Comparison of ENCODE assay signal across 9 cellular contexts in genomic region chr4:53702334-53703266, GRCh38.
DNase-seq lines count a peak whose midpoint lies in the region; TF ChIP-seq lines count a peak whose summit lies in the region.
"Had no signal": no experiment of that assay in that cellular context is flagged by ENCODE, and none has a peak within 500 bp of the region (broad histone marks: within the 10 kb centered on the region; RNA-seq: fewer than 3 reads in every experiment).

No MANE protein-coding gene starts in this region.

- peak; percentile 27 for TF ChIP-seq CTCF in epithelial cell of proximal tubule (conservative IDR thresholded peaks at IDR 0.05; ENCODE audit: low read depth, low read length)

- H3K27ac ChIP-seq in mucosa of rectum (ENCODE audit: low read depth in 2 of 2, low read length in 2 of 2) (peak overlapping the region; percentile 65 to 78), urinary bladder (ENCODE audit: low read depth) (peak overlapping the region; percentile 43)
- H3K27ac ChIP-seq: HL-60 had no signal

- DNase-seq in activated naive CD4-positive, alpha-beta T cell treated with anti-CD3 and anti-CD28 coated beads, Interleukin-2, amount 10 ng/mL, durations not matched to agents 7 days and 5 days, result peak; percentile 34
- no peak for DNase-seq in activated naive CD4-positive, alpha-beta T cell treated with anti-CD3 and anti-CD28 coated beads for 36 hours
- peak; percentile 42 for DNase-seq in HEK293T (ENCODE audit: extremely low spot score)
- DNase-seq in MG63, result peak; percentile 100
- peak; percentile 58 for DNase-seq in SK-N-DZ (ENCODE audit: low spot score)
- DNase-seq in epithelial cell of proximal tubule (ENCODE audit: low read depth), result no peak

- H3K9me3 ChIP-seq in MG63, result peaks cover 3% of the 10 kb centered on the region; the same call in 1 of the 2 replicates
- no peaks in the 10 kb centered on the region for H3K9me3 ChIP-seq in mucosa of rectum (ENCODE audit: control insufficient read depth in 2 of 2, low read length in 2 of 2)

- peak overlapping the region; percentile 7 for H3K4me3 ChIP-seq in MG63
- H3K4me3 ChIP-seq in epithelial cell of proximal tubule (ENCODE audit: low read depth, low read length), result peak overlapping the region; percentile 30
- H3K4me3 ChIP-seq in mucosa of rectum (ENCODE audit: low read length in 2 of 2), result peak overlapping the region; percentile 9 to 58
- H3K4me3 ChIP-seq in urinary bladder (ENCODE audit: low read depth, low read length), result no peak overlapping the region

- peaks cover 11% of the 10 kb centered on the region for H3K4me1 Mint-ChIP-seq in activated naive CD4-positive, alpha-beta T cell treated with anti-CD3 and anti-CD28 coated beads, Interleukin-2, amount 10 ng/mL, durations not matched to agents 7 days and 5 days
- peaks cover 12% of the 10 kb centered on the region for H3K4me1 Mint-ChIP-seq in activated naive CD4-positive, alpha-beta T cell treated with anti-CD3 and anti-CD28 coated beads for 36 hours (ENCODE audit: low read depth)

- H3K4me1 ChIP-seq in mucosa of rectum (ENCODE audit: control insufficient read depth in 2 of 2, insufficient read depth in 2 of 2, low read length in 2 of 2), result peaks cover 15 to 16% of the 10 kb centered on the region in 2 donors
- H3K4me1 ChIP-seq in urinary bladder (ENCODE audit: insufficient read depth), result no peaks in the 10 kb centered on the region

- H3K9ac ChIP-seq in mucosa of rectum (ENCODE audit: low read depth in 1 of 2, low read length in 2 of 2), result peak overlapping the region; percentile 14 to 41

- intact Hi-C loops in activated naive CD4-positive, alpha-beta T cell treated with anti-CD3 and anti-CD28 coated beads for 36 hours (cut with micrococcal nuclease), result loop anchor here (10.0 kb wide), 1 partner anchor 202 kb away; no protein-coding TSS in a partner anchor

- peaks cover 19% of the 10 kb centered on the region for H3K27me3 Mint-ChIP-seq in activated naive CD4-positive, alpha-beta T cell treated with anti-CD3 and anti-CD28 coated beads, Interleukin-2, amount 10 ng/mL, durations not matched to agents 7 days and 5 days
- peaks cover 27% of the 10 kb centered on the region for H3K27me3 Mint-ChIP-seq in activated naive CD4-positive, alpha-beta T cell treated with anti-CD3 and anti-CD28 coated beads for 36 hours (ENCODE audit: low read depth)

- POLR2A ChIA-PET in HEK293T (lab: Yijun Ruan, JAX), result interaction anchor here (0.7 to 1.5 kb wide), 3 partner anchors 9 to 325 kb away, joined by 3 to 6 read pairs (median 3); partner anchors contain the start of gene FIP1L1

- peak overlapping the region; percentile 1 for H3K27ac Mint-ChIP-seq in activated naive CD4-positive, alpha-beta T cell treated with anti-CD3 and anti-CD28 coated beads, Interleukin-2, amount 10 ng/mL, durations not matched to agents 7 days and 5 days
- H3K27ac Mint-ChIP-seq in activated naive CD4-positive, alpha-beta T cell treated with anti-CD3 and anti-CD28 coated beads for 36 hours, result no peak overlapping the region

- H3K27me3 ChIP-seq in MG63, result no peaks in the 10 kb centered on the region
- H3K27me3 ChIP-seq in mucosa of rectum (ENCODE audit: control insufficient read depth in 2 of 2, insufficient read depth in 2 of 2, low read length in 2 of 2), result no peaks in the 10 kb centered on the region

- H3K9me3 Mint-ChIP-seq in activated naive CD4-positive, alpha-beta T cell treated with anti-CD3 and anti-CD28 coated beads, Interleukin-2, amount 10 ng/mL, durations not matched to agents 7 days and 5 days, result no peaks in the 10 kb centered on the region
- no peaks in the 10 kb centered on the region for H3K9me3 Mint-ChIP-seq in activated naive CD4-positive, alpha-beta T cell treated with anti-CD3 and anti-CD28 coated beads for 36 hours

- CTCF ChIA-PET in activated naive CD4-positive, alpha-beta T cell treated with anti-CD3 and anti-CD28 coated beads, Interleukin-2, amount 10 ng/mL, durations not matched to agents 7 days and 5 days (lab: Charles Lee), result no interaction called here
- CTCF ChIA-PET in activated naive CD4-positive, alpha-beta T cell treated with anti-CD3 and anti-CD28 coated beads for 36 hours (lab: Charles Lee), result no interaction called here
- CTCF ChIA-PET in HEK293T (lab: Yijun Ruan, JAX), result interaction anchor here (0.7 to 1.4 kb wide), 6 partner anchors 18 to 687 kb away, joined by 3 to 8 read pairs (median 4); no protein-coding TSS in a partner anchor

- no peaks in the 10 kb centered on the region for H3K36me3 Mint-ChIP-seq in activated naive CD4-positive, alpha-beta T cell treated with anti-CD3 and anti-CD28 coated beads, Interleukin-2, amount 10 ng/mL, durations not matched to agents 7 days and 5 days
- H3K36me3 Mint-ChIP-seq in activated naive CD4-positive, alpha-beta T cell treated with anti-CD3 and anti-CD28 coated beads for 36 hours (ENCODE audit: low read depth), result no peaks in the 10 kb centered on the region

- H3K36me3 ChIP-seq in MG63 (no peaks in the 10 kb centered on the region), mucosa of rectum (ENCODE audit: control insufficient read depth in 2 of 2, insufficient read depth in 2 of 2, low read length in 2 of 2) (no peaks in the 10 kb centered on the region), urinary bladder (ENCODE audit: insufficient read depth) (no peaks in the 10 kb centered on the region)

- H3K4me3 Mint-ChIP-seq in activated naive CD4-positive, alpha-beta T cell treated with anti-CD3 and anti-CD28 coated beads, Interleukin-2, amount 10 ng/mL, durations not matched to agents 7 days and 5 days, result no peak overlapping the region
- H3K4me3 Mint-ChIP-seq in activated naive CD4-positive, alpha-beta T cell treated with anti-CD3 and anti-CD28 coated beads for 36 hours, result no peak overlapping the region

- WGBS in urinary bladder, result 8% methylated on average over 24 of the region's 24 CpGs

TF ChIP-seq in HEK293T, 16 proteins besides CTCF, POLR2A, EP300 and RAD21:
- TF ChIP-seq L3MBTL2 (conservative IDR thresholded peaks at IDR 0.05), result peak; percentile 49; the same call in 1 of the 2 replicates
- TF ChIP-seq FOXA1 (IDR thresholded peaks at IDR 0.05), result no peak

Comparison
In these comparisons a context has a peak if more than half of its experiments do, and no peak if none do; other contexts are left out.
1. DNase-seq: peak in activated naive CD4-positive, alpha-beta T cell treated with anti-CD3 and anti-CD28 coated beads, Interleukin-2, amount 10 ng/mL, durations not matched to agents 7 days and 5 days (single experiment), HEK293T (single experiment), MG63 (single experiment) and SK-N-DZ (single experiment); none in activated naive CD4-positive, alpha-beta T cell treated with anti-CD3 and anti-CD28 coated beads for 36 hours (single experiment) and epithelial cell of proximal tubule (single experiment).